8 cellular contexts compared by ENCODE assay signal in genomic region chr4:90126805-90127204, GRCh38. TPM values are rescaled to one million over a fixed set of nuclear protein-coding genes. Genes with fewer than 3 reads are reported as not detected.
DNase-seq lines count a peak whose midpoint lies in the region; ATAC-seq and TF ChIP-seq lines count a peak whose summit lies in the region.

No MANE protein-coding gene starts in this region.

- H3K9ac ChIP-seq in PC-3 (ENCODE audit: low read length), result no peak overlapping the region

- H3K4me3 ChIP-seq in PC-3 (ENCODE audit: low read length) (peak overlapping the region; percentile 76), neutrophil (ENCODE audit: low read depth in 1 of 2, low read length in 1 of 2) (peak overlapping the region; percentile 60 to 67)

- CTCF ChIA-PET in PC-3 (lab: Charles Lee), result no interaction called here

- H3K4me1 ChIP-seq in PC-3 (ENCODE audit: insufficient read depth, low read length), result peaks cover 12% of the 10 kb centered on the region
- peaks cover 23 to 24% of the 10 kb centered on the region in 2 experiments for H3K4me1 ChIP-seq in neutrophil (ENCODE audit: control insufficient read depth in 1 of 2, insufficient read depth in 1 of 2, low read depth in 1 of 2, low read length in 1 of 2)

- H3K4me1 Mint-ChIP-seq in endothelial cell (ENCODE audit: unreplicated experiment), result peaks cover 13% of the 10 kb centered on the region

- POLR2A ChIA-PET in PC-3 (lab: Charles Lee; ENCODE audit: unreplicated experiment), result no interaction called here

- peak overlapping the region; percentile 91 for H3K4me3 Mint-ChIP-seq in endothelial cell (ENCODE audit: unreplicated experiment)

- H3K4me2 ChIP-seq in PC-3 (ENCODE audit: low read length), result peak overlapping the region; percentile 95

- H3K27ac Mint-ChIP-seq in endothelial cell (ENCODE audit: unreplicated experiment), result peak overlapping the region; percentile 61

- peaks cover 32% of the 10 kb centered on the region; the same call in 1 of the 2 replicates for H3K27me3 ChIP-seq in PC-3 (ENCODE audit: low read length)
- H3K27me3 ChIP-seq in neutrophil, result peaks cover 44% of the 10 kb centered on the region

- no peaks in the 10 kb centered on the region for H3K9me3 Mint-ChIP-seq in endothelial cell (ENCODE audit: unreplicated experiment)

- H3F3A ChIP-seq in PC-3 (ENCODE audit: low read length, unreplicated experiment), result no peaks in the 10 kb centered on the region

- TF ChIP-seq CTCF in PC-3 (conservative IDR thresholded peaks at IDR 0.05; ENCODE audit: low read depth, low read length), result no peak
- no peak for TF ChIP-seq CTCF in endothelial cell (IDR thresholded peaks at IDR 0.05; ENCODE audit: unreplicated experiment)
- no peak for TF ChIP-seq CTCF in neutrophil (IDR thresholded peaks at IDR 0.05)

- no TSS peak for BruUV-seq in PC-3 (replicated peaks; lab: Mats Ljungman, UMichigan)

- ATAC-seq in GM18870 (IDR thresholded peaks at IDR 0.05; ENCODE audit: unreplicated experiment) (peak; percentile 15), PC-3 (no peak), GM18861 (IDR thresholded peaks at IDR 0.05; ENCODE audit: unreplicated experiment) (no peak)

- no peaks in the 10 kb centered on the region for H3K36me3 ChIP-seq in PC-3 (ENCODE audit: low read depth, low read length)
- H3K36me3 ChIP-seq in neutrophil, result no peaks in the 10 kb centered on the region

- H4K20me1 ChIP-seq in PC-3 (ENCODE audit: low read length), result no peaks in the 10 kb centered on the region

- H3K9me3 ChIP-seq in PC-3 (ENCODE audit: low read length) (no peaks in the 10 kb centered on the region), neutrophil (no peaks in the 10 kb centered on the region)

- no peaks in the 10 kb centered on the region for H3K9me2 ChIP-seq in PC-3 (replicated peaks; ENCODE audit: low read length)

- intact Hi-C loops in PC-3 (cut with micrococcal nuclease), result loop anchor here (2.0 to 5.0 kb wide), 2 partner anchors 100 to 166 kb away; no protein-coding TSS in a partner anchor

- H2AFZ ChIP-seq in PC-3 (ENCODE audit: low read length), result peak overlapping the region; percentile 84

- DNase-seq in PC-3 (peak; percentile 7), endothelial cell (ENCODE audit: low spot score) (peak; percentile 5), NCI-H524 treated with DMSO at 0.1 percent for 48 hours (lab: John Stamatoyannopoulos, UW) (no peak), SIG-M5 treated with dmso at 0.1 percent for 504 hours (lab: John Stamatoyannopoulos, UW; ENCODE audit: unreplicated experiment) (no peak)
- DNase-seq in NK-92 treated with Interleukin-12 subunit alpha and Interleukin-12 subunit beta, amount 100 ng/mL, for 24 hours (lab: John Stamatoyannopoulos, UW), result no peak

- no peak overlapping the region for H3K27ac ChIP-seq in PC-3 (ENCODE audit: low read length)
- H3K27ac ChIP-seq in neutrophil, result peak overlapping the region; percentile 61

- peaks cover 10% of the 10 kb centered on the region for H3K36me3 Mint-ChIP-seq in endothelial cell (ENCODE audit: low read depth, unreplicated experiment)

- H3K79me2 ChIP-seq in PC-3 (ENCODE audit: low read length), result peaks cover 6% of the 10 kb centered on the region

- peaks cover 12% of the 10 kb centered on the region for H3K27me3 Mint-ChIP-seq in endothelial cell (ENCODE audit: unreplicated experiment)

RNA-seq across cellular contexts. Expression of gene CCSER1, which starts 0.4 kb away (rescaled TPM):
- 6.0 and 10.1 TPM in 2 replicates for total RNA-seq in PC-3 (2014; rRNA removed)
- total RNA-seq in endothelial cell (ENCODE audit: unreplicated experiment), result 3.0 TPM

Comparison
In these comparisons a context has a peak if more than half of its experiments do, and no peak if none do; other contexts are left out.
1. DNase-seq: peak in PC-3 (single experiment) and endothelial cell (single experiment); none in NCI-H524 treated with DMSO at 0.1 percent for 48 hours (single experiment), NK-92 treated with Interleukin-12 subunit alpha and Interleukin-12 subunit beta, amount 100 ng/mL, for 24 hours (single experiment) and SIG-M5 treated with dmso at 0.1 percent for 504 hours (single experiment).